2 cellular contexts compared by ENCODE assay signal in genomic region chr21:43928230-43928607, GRCh38.
A peak's percentile ranks its signal among the peaks of the same experiment; 100 is the strongest.
TF ChIP-seq lines count a peak whose summit lies in the region.

No MANE protein-coding gene starts in this region.

TF ChIP-seq in IMR-90, 13 proteins besides CTCF, POLR2A, EP300 and RAD21:
- no peak for TF ChIP-seq MAZ (IDR thresholded peaks at IDR 0.05; ENCODE audit: borderline replicate concordance, low read depth, low read length)
- TF ChIP-seq SMC3 (IDR thresholded peaks at IDR 0.05; ENCODE audit: low read depth, low read length): no peak
- no peak for TF ChIP-seq RFX5 (IDR thresholded peaks at IDR 0.05; ENCODE audit: low read depth, low read length)
- peak; percentile 97 for TF ChIP-seq MAFK (IDR thresholded peaks at IDR 0.05; ENCODE audit: low read depth, low read length)
- TF ChIP-seq USF2 (IDR thresholded peaks at IDR 0.05; ENCODE audit: low read depth, low read length): no peak

TF ChIP-seq in H1, 55 proteins besides CTCF, POLR2A, EP300 and RAD21:
- TF ChIP-seq SP1 (IDR thresholded peaks at IDR 0.05; ENCODE audit: low read depth, low read length): no peak
- TF ChIP-seq CBX5 (IDR thresholded peaks at IDR 0.05; ENCODE audit: low read depth, low read length): no peak
- TF ChIP-seq NANOG (IDR thresholded peaks at IDR 0.05; ENCODE audit: insufficient read depth, low read depth, low read length, poor library complexity, severe bottlenecking): no peak
- no peak for TF ChIP-seq YY1 (IDR thresholded peaks at IDR 0.05; ENCODE audit: low read depth, low read length)
- TF ChIP-seq MAFK (IDR thresholded peaks at IDR 0.05; ENCODE audit: low read depth, low read length): peak; percentile 80
